ENCODE assay signal across 1 cellular context in the genomic region with DNA sequence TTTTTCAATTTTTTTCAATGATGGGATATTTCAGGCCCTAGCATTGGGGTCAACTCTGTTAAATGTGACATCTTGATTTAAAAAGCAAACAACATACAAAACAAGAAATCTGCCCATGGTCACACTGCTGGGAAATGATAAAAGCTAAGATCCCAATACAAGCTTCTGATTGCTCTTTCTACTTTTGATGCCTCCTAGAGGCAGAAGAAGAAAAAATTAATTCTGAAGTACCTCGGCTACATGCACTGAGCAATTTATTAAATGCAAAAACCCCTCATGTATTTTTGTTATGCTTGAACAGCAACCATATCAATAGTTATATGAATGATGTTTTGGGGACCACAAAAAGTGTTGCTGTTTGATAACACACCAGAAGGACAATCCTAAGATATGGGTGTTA.
TF ChIP-seq lines count a peak whose summit lies in the region.

No MANE protein-coding gene starts in this region.

TF ChIP-seq in liver, 16 proteins besides CTCF, POLR2A, EP300 and RAD21 (continued from another document):
- TF ChIP-seq, protein P1, sequence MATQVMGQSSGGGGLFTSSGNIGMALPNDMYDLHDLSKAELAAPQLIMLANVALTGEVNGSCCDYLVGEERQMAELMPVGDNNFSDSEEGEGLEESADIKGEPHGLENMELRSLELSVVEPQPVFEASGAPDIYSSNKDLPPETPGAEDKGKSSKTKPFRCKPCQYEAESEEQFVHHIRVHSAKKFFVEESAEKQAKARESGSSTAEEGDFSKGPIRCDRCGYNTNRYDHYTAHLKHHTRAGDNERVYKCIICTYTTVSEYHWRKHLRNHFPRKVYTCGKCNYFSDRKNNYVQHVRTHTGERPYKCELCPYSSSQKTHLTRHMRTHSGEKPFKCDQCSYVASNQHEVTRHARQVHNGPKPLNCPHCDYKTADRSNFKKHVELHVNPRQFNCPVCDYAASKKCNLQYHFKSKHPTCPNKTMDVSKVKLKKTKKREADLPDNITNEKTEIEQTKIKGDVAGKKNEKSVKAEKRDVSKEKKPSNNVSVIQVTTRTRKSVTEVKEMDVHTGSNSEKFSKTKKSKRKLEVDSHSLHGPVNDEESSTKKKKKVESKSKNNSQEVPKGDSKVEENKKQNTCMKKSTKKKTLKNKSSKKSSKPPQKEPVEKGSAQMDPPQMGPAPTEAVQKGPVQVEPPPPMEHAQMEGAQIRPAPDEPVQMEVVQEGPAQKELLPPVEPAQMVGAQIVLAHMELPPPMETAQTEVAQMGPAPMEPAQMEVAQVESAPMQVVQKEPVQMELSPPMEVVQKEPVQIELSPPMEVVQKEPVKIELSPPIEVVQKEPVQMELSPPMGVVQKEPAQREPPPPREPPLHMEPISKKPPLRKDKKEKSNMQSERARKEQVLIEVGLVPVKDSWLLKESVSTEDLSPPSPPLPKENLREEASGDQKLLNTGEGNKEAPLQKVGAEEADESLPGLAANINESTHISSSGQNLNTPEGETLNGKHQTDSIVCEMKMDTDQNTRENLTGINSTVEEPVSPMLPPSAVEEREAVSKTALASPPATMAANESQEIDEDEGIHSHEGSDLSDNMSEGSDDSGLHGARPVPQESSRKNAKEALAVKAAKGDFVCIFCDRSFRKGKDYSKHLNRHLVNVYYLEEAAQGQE (IDR thresholded peaks at IDR 0.05): no peak
- TF ChIP-seq HNF4G (IDR thresholded peaks at IDR 0.05) (no peak), FOXA2 (IDR thresholded peaks at IDR 0.05) (no peak)
- TF ChIP-seq, protein P2, sequence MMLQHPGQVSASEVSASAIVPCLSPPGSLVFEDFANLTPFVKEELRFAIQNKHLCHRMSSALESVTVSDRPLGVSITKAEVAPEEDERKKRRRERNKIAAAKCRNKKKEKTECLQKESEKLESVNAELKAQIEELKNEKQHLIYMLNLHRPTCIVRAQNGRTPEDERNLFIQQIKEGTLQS (IDR thresholded peaks at IDR 0.05): no peak
- TF ChIP-seq, protein P3, sequence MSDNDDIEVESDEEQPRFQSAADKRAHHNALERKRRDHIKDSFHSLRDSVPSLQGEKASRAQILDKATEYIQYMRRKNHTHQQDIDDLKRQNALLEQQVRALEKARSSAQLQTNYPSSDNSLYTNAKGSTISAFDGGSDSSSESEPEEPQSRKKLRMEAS (IDR thresholded peaks at IDR 0.05): no peak
